Comparison of ENCODE assay signal across 2 cellular contexts in the genomic region with DNA sequence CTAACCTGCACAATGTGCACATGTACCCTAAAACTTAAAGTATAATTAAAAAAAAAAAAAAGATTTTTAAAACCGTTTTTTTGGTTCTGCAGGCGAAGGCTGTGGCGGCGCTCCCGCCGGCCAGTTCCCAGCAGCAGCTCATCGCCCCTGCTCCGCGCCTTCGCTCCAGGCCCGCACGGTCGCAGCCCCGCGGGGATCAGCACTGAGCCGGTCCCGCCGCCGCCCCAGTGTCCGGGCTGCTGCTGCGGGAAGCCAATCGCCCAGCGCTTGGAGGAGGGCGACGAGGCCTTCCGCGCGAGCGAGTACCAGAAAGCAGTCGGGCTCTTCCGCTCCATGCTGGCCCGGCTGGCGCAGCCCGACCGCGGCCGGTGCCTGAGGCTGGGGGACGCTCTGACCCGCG.
DNase-seq lines count a peak whose midpoint lies in the region; ATAC-seq, FAIRE-seq and TF ChIP-seq lines count a peak whose summit lies in the region.
"Not testable (repeated sequence)": the region's sequence is repeated elsewhere in the genome, so short reads cannot be mapped to it uniquely, and the experiment has no call there.

No MANE protein-coding gene starts in this region.

- WGBS in GM12878 (ENCODE audit: insufficient coverage, insufficient replicate concordance, low lambda C conversion rate, missing lambda C conversion rate): 86% methylated on average over 21 of the region's 40 CpGs

- CTCF ChIA-PET in GM12878 (lab: Yijun Ruan, JAX): not testable (repeated sequence)

- SMC1A ChIA-PET in GM12878 (lab: Charles Lee; ENCODE audit: uncharacterized antibody, unreplicated experiment): not testable (repeated sequence)

- BruUV-seq in GM12878 (replicated peaks; lab: Mats Ljungman, UMichigan): not testable (repeated sequence)

- intact Hi-C loops in GM12878 (cut with micrococcal nuclease; ENCODE audit: unreplicated experiment): not testable (repeated sequence)

- not testable (repeated sequence) for H3K4me2 ChIP-seq in GM12878 (ENCODE audit: control insufficient read depth, insufficient read depth)

- not testable (repeated sequence) for ATAC-seq in GM12878

- H3K36me3 ChIP-seq in GM12878 (ENCODE audit: control insufficient read depth in 2 of 2, insufficient read depth in 2 of 2, low read length in 1 of 2): not testable (repeated sequence)

- TF ChIP-seq POLR2A in GM12878 (IDR thresholded peaks at IDR 0.05; ENCODE audit: low read depth, low read length): not testable (repeated sequence)

- H3K4me3 ChIP-seq in GM12878: not testable (repeated sequence)

- RAD21 ChIA-PET in GM12878 (lab: Charles Lee; ENCODE audit: unreplicated experiment): not testable (repeated sequence)

- not testable (repeated sequence) for TF ChIP-seq RAD21 in GM12878 (IDR thresholded peaks at IDR 0.05; ENCODE audit: insufficient read depth, low read depth, low read length)

- not testable (repeated sequence) for H2AFZ ChIP-seq in GM12878 (ENCODE audit: control insufficient read depth, low read depth, low read length)

- POLR2A ChIA-PET in GM12878 (lab: Charles Lee): not testable (repeated sequence)

- TF ChIP-seq CTCF in GM12878 (IDR thresholded peaks at IDR 0.05 in 2 of 3, conservative IDR thresholded peaks at IDR 0.05 in 1 of 3; ENCODE audit: control insufficient read depth in 2 of 3, extremely low read depth in 1 of 3, insufficient read depth in 1 of 3, low read depth in 3 of 3, low read length in 3 of 3): not testable (repeated sequence)

- not testable (repeated sequence) for TF ChIP-seq EP300 in GM12878 (IDR thresholded peaks at IDR 0.05; ENCODE audit: borderline replicate concordance in 1 of 2, control insufficient read depth in 1 of 2, low read depth in 2 of 2, low read length in 2 of 2)

- peak; percentile 27 for FAIRE-seq in GM12878 (lab: Jason Lieb, UNC)
- FAIRE-seq in urothelium cell line (lab: Jason Lieb, UNC): peak; percentile 79

- H3K27ac ChIP-seq in GM12878 (ENCODE audit: control insufficient read depth, insufficient read depth): not testable (repeated sequence)

- not testable (repeated sequence) for H4K20me1 ChIP-seq in GM12878 (ENCODE audit: control insufficient read depth, insufficient read depth)

- H3K79me2 ChIP-seq in GM12878 (ENCODE audit: control insufficient read depth, insufficient read depth, low read length): not testable (repeated sequence)

- H3K27me3 ChIP-seq in GM12878 (replicated peaks in 1 of 2; ENCODE audit: control insufficient read depth in 2 of 2, insufficient read depth in 2 of 2, low read length in 1 of 2): not testable (repeated sequence)

- not testable (repeated sequence) for H3K9me3 ChIP-seq in GM12878 (replicated peaks; ENCODE audit: control insufficient read depth, insufficient read depth, low read length)

- in situ Hi-C loops in GM12878 (cut with MboI): not testable (repeated sequence)

- not testable (repeated sequence) for H3K9ac ChIP-seq in GM12878 (ENCODE audit: control insufficient read depth, insufficient read depth, low read length)

- not testable (repeated sequence) for DNase-seq in GM12878 (ENCODE audit: low read depth, low spot score); urothelium cell line (ENCODE audit: low spot score)

- H3K4me1 ChIP-seq in GM12878 (ENCODE audit: control insufficient read depth, insufficient read depth, low read length): not testable (repeated sequence)
